22 cellular contexts compared by ENCODE assay signal in the genomic region with DNA sequence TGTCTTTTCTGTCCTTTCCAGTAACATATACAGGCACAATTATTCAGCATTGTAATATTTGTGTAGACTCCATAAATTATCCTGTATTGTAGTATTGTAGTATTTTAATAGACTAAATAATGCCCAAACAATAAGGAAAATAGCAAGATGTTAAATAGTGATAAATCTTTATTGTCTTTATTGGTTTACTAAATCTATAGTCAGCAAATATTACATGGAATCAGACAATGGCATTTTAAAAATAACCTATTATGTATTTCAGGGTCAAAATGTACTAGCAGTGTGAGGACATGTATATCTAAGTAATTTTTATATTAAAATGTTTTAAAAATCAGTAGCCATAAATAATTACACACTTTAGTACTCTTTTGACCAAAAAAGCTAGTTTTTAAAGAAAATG.
"Had no signal": no experiment of that assay in that cellular context is flagged by ENCODE, and none has a peak within 500 bp of the region (broad histone marks: within the 10 kb centered on the region; RNA-seq: fewer than 3 reads in every experiment).

No MANE protein-coding gene starts in this region.

- DNase-seq: dermis blood vessel endothelial cell; dorsolateral prefrontal cortex; effector CD4-positive, alpha-beta T cell; effector memory CD4-positive, alpha-beta T cell; foreskin keratinocyte; gastrocnemius medialis; glutamatergic neuron; head of caudate nucleus; hypothalamus; immature natural killer cell; left cardiac atrium; left lung; left ventricle myocardium superior; lower lobe of right lung; mesenchymal stem cell; mucosa of descending colon had no signal

- H3K27me3 ChIP-seq: dorsolateral prefrontal cortex, esophagus muscularis mucosa, foreskin keratinocyte, gastrocnemius medialis, hepatocyte, left lung had no signal

- FAIRE-seq: colon, endothelial cell of umbilical vein, keratinocyte had no signal

- H3K4me2 ChIP-seq: hepatocyte had no signal

- H3K9me3 ChIP-seq: esophagus muscularis mucosa, gastrocnemius medialis, left lung, lower lobe of right lung, mucosa of descending colon had no signal

- ATAC-seq: foreskin keratinocyte, gastrocnemius medialis, left cardiac atrium, left lung, left ventricle myocardium superior, lower lobe of right lung, mucosa of descending colon had no signal

- H2AFZ ChIP-seq: hepatocyte had no signal

- H3K4me3 ChIP-seq: coronary artery, dorsolateral prefrontal cortex, esophagus muscularis mucosa, gastrocnemius medialis, hepatocyte, left lung, lower lobe of right lung, mucosa of descending colon had no signal

- H3K36me3 ChIP-seq: esophagus muscularis mucosa, gastrocnemius medialis, left lung, lower lobe of right lung had no signal

- H3K79me2 ChIP-seq: hepatocyte had no signal

- H3K4me1 ChIP-seq: foreskin keratinocyte, gastrocnemius medialis, left lung, lower lobe of right lung had no signal

- H3K27ac ChIP-seq: coronary artery, dorsolateral prefrontal cortex, esophagus muscularis mucosa, foreskin keratinocyte, gastrocnemius medialis, hepatocyte, left lung, lower lobe of right lung had no signal
